Comparison of ENCODE assay signal across 1 cellular context in genomic region chr3:186618318-186618938, GRCh38.
TF ChIP-seq lines count a peak whose summit lies in the region.

No MANE protein-coding gene starts in this region.

TF ChIP-seq in HepG2, 621 proteins besides CTCF, POLR2A, EP300 and RAD21 (continued from another document and continues in another):
- no peak; the same call in 1 of the 2 replicates for TF ChIP-seq ZNF709 (CRISPR knock-in tag; IDR thresholded peaks at IDR 0.05)
- TF ChIP-seq KAT2B (IDR thresholded peaks at IDR 0.05; ENCODE audit: borderline replicate concordance, low read depth, low read length): no peak
- no peak for TF ChIP-seq ZNF260 (CRISPR knock-in tag; IDR thresholded peaks at IDR 0.05; ENCODE audit: borderline replicate concordance, low read depth)
- no peak; the same call in 1 of the 2 replicates for TF ChIP-seq ZNF580 (CRISPR knock-in tag; IDR thresholded peaks at IDR 0.05; ENCODE audit: borderline replicate concordance, low read depth)
- no peak; the same call in 1 of the 2 replicates for TF ChIP-seq ZNF275 (CRISPR knock-in tag; IDR thresholded peaks at IDR 0.05; ENCODE audit: borderline replicate concordance)
- TF ChIP-seq POGZ (CRISPR knock-in tag; IDR thresholded peaks at IDR 0.05): no peak
- no peak for TF ChIP-seq ZNF674 (CRISPR knock-in tag; IDR thresholded peaks at IDR 0.05; ENCODE audit: low read depth)
- TF ChIP-seq NR2F1 (CRISPR knock-in tag; IDR thresholded peaks at IDR 0.05): no peak
- TF ChIP-seq PRDM15 (CRISPR knock-in tag; IDR thresholded peaks at IDR 0.05): no peak
- TF ChIP-seq TRIM22 (IDR thresholded peaks at IDR 0.05): no peak
- no peak for TF ChIP-seq ZFP62 (CRISPR knock-in tag; IDR thresholded peaks at IDR 0.05)
- TF ChIP-seq ZNF7 (CRISPR knock-in tag; IDR thresholded peaks at IDR 0.05): no peak
- TF ChIP-seq MTA1 (CRISPR knock-in tag; IDR thresholded peaks at IDR 0.05; ENCODE audit: borderline replicate concordance): no peak
- TF ChIP-seq ZNF292 (CRISPR knock-in tag; IDR thresholded peaks at IDR 0.05; ENCODE audit: borderline replicate concordance, low read depth): no peak
- no peak for TF ChIP-seq AKAP8 (CRISPR knock-in tag; IDR thresholded peaks at IDR 0.05)
- TF ChIP-seq SALL2 (CRISPR knock-in tag; IDR thresholded peaks at IDR 0.05): no peak
- 0 out of 2 replicates have a peak, but pooled peaks have one; percentile 21 for TF ChIP-seq IRX3 (CRISPR knock-in tag; IDR thresholded peaks at IDR 0.05; ENCODE audit: borderline replicate concordance, low read depth)
- no peak for TF ChIP-seq ZBTB4 (CRISPR knock-in tag; IDR thresholded peaks at IDR 0.05; ENCODE audit: borderline replicate concordance)
- TF ChIP-seq SNAPC5 (CRISPR knock-in tag; IDR thresholded peaks at IDR 0.05; ENCODE audit: borderline replicate concordance): no peak
- TF ChIP-seq STAT6 (CRISPR knock-in tag; IDR thresholded peaks at IDR 0.05; ENCODE audit: borderline replicate concordance): 0 out of 2 replicates have a peak, but pooled peaks have one; percentile 20
- TF ChIP-seq ZNF589 (CRISPR knock-in tag; conservative IDR thresholded peaks at IDR 0.05): peak; percentile 55; the same call in 1 of the 2 replicates
- TF ChIP-seq RFX3 (CRISPR knock-in tag; IDR thresholded peaks at IDR 0.05): no peak
- no peak for TF ChIP-seq CHD2 (IDR thresholded peaks at IDR 0.05; ENCODE audit: low read depth, low read length)
- no peak for TF ChIP-seq YEATS2 (CRISPR knock-in tag; IDR thresholded peaks at IDR 0.05; ENCODE audit: borderline replicate concordance)
- TF ChIP-seq ZNF562 (CRISPR knock-in tag; IDR thresholded peaks at IDR 0.05; ENCODE audit: borderline replicate concordance): 0 out of 2 replicates have a peak, but pooled peaks have one; percentile 24
- no peak for TF ChIP-seq CREB3 (CRISPR knock-in tag; IDR thresholded peaks at IDR 0.05)
- no peak for TF ChIP-seq ZBTB40 (IDR thresholded peaks at IDR 0.05)
- no peak for TF ChIP-seq ZBTB40 (CRISPR knock-in tag; IDR thresholded peaks at IDR 0.05)
- TF ChIP-seq ZNF367 (CRISPR knock-in tag; IDR thresholded peaks at IDR 0.05; ENCODE audit: borderline replicate concordance): no peak
- TF ChIP-seq STAT5B (CRISPR knock-in tag; IDR thresholded peaks at IDR 0.05): no peak
- no peak for TF ChIP-seq SUZ12 (IDR thresholded peaks at IDR 0.05; ENCODE audit: low read depth, low read length)
- TF ChIP-seq SMAD9 (CRISPR knock-in tag; IDR thresholded peaks at IDR 0.05): no peak
